ENCODE assay signal across 1 cellular context in the genomic region with DNA sequence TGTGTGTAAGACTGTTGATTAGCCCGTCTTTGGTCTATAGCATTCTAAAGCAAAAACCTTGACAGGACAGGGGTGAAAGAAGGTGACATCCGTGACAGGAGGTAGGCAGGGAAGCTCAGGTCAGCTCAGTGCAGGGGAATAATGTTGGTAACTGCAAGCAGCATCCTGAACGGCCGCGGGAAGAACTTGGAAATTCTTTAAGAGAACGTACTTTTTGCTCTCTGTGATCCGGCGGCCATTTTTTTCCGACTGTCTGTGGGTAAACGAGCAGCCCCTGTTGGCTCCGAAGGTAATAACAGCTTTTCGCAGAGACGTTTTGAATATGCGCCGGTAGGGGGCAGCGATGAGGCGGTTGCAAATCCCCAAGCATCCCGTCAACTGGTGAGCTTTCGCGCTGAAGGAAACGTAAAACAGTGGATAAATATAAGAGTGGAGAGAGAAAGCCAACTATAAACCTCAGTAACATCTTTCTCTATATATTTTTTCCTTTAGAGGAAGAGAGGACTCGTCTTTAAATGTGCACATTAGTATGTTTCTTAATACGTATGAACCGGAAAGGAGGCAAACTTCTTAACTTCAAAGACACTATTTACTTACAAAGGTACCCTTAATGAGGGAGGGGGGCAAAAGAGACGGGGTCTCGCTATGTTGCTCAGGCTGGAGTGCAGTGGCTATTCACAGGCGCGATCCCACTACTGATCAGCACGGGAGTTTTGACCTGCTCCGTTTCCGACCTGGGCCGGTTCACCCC.
A peak's percentile ranks its signal among the peaks of the same experiment; 100 is the strongest.
TF ChIP-seq lines count a peak whose summit lies in the region.

No MANE protein-coding gene starts in this region.

TF ChIP-seq in HepG2, 621 proteins besides CTCF, POLR2A, EP300 and RAD21 (continued from another document and continues in another):
- TF ChIP-seq ZBTB4 (CRISPR knock-in tag; IDR thresholded peaks at IDR 0.05; ENCODE audit: borderline replicate concordance) (no peak), SALL1 (CRISPR knock-in tag; IDR thresholded peaks at IDR 0.05) (no peak), ZNF740 (CRISPR knock-in tag; IDR thresholded peaks at IDR 0.05) (no peak), PHF8 (CRISPR knock-in tag; IDR thresholded peaks at IDR 0.05) (peak; percentile 47; the same call in 1 of the 2 replicates), ZNF235 (CRISPR knock-in tag; IDR thresholded peaks at IDR 0.05; ENCODE audit: borderline replicate concordance) (0 out of 2 replicates have a peak, but pooled peaks have one; percentile 51), KDM2A (CRISPR knock-in tag; IDR thresholded peaks at IDR 0.05; ENCODE audit: borderline replicate concordance, low read depth) (peak; percentile 55; the same call in 1 of the 2 replicates), MYNN (CRISPR knock-in tag; IDR thresholded peaks at IDR 0.05; ENCODE audit: low read depth) (no peak), ZNF710 (CRISPR knock-in tag; IDR thresholded peaks at IDR 0.05; ENCODE audit: borderline replicate concordance) (peak; percentile 6; the same call in 1 of the 2 replicates), SKI (IDR thresholded peaks at IDR 0.05; ENCODE audit: partially characterized antibody) (peak; percentile 11), TAF1 (CRISPR knock-in tag; IDR thresholded peaks at IDR 0.05) (peak; percentile 56; the same call in 1 of the 2 replicates), FOXJ3 (CRISPR knock-in tag; IDR thresholded peaks at IDR 0.05; ENCODE audit: borderline replicate concordance) (0 out of 2 replicates have a peak, but pooled peaks have one; percentile 19), KLF9 (CRISPR knock-in tag; IDR thresholded peaks at IDR 0.05; ENCODE audit: low read depth) (no peak), ZFP1 (CRISPR knock-in tag; IDR thresholded peaks at IDR 0.05) (no peak), STAG1 (CRISPR knock-in tag; IDR thresholded peaks at IDR 0.05) (peak; percentile 59), CREB1 (IDR thresholded peaks at IDR 0.05) (no peak), CREB1 (CRISPR knock-in tag; IDR thresholded peaks at IDR 0.05) (peak; percentile 73), BORCS8-MEF2B (CRISPR knock-in tag; IDR thresholded peaks at IDR 0.05) (0 out of 2 replicates have a peak, but pooled peaks have one; percentile 19), SP2 (CRISPR knock-in tag; IDR thresholded peaks at IDR 0.05) (no peak), ATF1 (CRISPR knock-in tag; IDR thresholded peaks at IDR 0.05) (peak; percentile 69), KDM3A (CRISPR knock-in tag; IDR thresholded peaks at IDR 0.05; ENCODE audit: low read depth) (peak; percentile 22), ZNF12 (CRISPR knock-in tag; IDR thresholded peaks at IDR 0.05) (no peak), ATF4 (CRISPR knock-in tag; IDR thresholded peaks at IDR 0.05) (no peak), PRDM4 (CRISPR knock-in tag; IDR thresholded peaks at IDR 0.05; ENCODE audit: borderline replicate concordance) (no peak), ZBTB8A (CRISPR knock-in tag; IDR thresholded peaks at IDR 0.05; ENCODE audit: borderline replicate concordance, low read depth) (no peak), POLR2G (IDR thresholded peaks at IDR 0.05; ENCODE audit: low read depth, low read length) (peak; percentile 54; the same call in 1 of the 2 replicates), ZNF766 (CRISPR knock-in tag; IDR thresholded peaks at IDR 0.05; ENCODE audit: borderline replicate concordance) (peak; percentile 27; the same call in 1 of the 2 replicates), NCOR1 (IDR thresholded peaks at IDR 0.05; ENCODE audit: borderline replicate concordance, low read length) (peak; percentile 90; the same call in 1 of the 2 replicates), ZSCAN5A (CRISPR knock-in tag; IDR thresholded peaks at IDR 0.05; ENCODE audit: borderline replicate concordance) (no peak; the same call in 1 of the 2 replicates), ZNF788 (CRISPR knock-in tag; IDR thresholded peaks at IDR 0.05; ENCODE audit: borderline replicate concordance) (0 out of 2 replicates have a peak, but pooled peaks have one; percentile 7), HIVEP1 (CRISPR knock-in tag; IDR thresholded peaks at IDR 0.05) (no peak), KDM5B (CRISPR knock-in tag; IDR thresholded peaks at IDR 0.05; ENCODE audit: borderline replicate concordance) (0 out of 2 replicates have a peak, but pooled peaks have one; percentile 38), FOXO1 (CRISPR knock-in tag; IDR thresholded peaks at IDR 0.05) (peak; percentile 11; the same call in 1 of the 2 replicates), CSRNP2 (CRISPR knock-in tag; conservative IDR thresholded peaks at IDR 0.05; ENCODE audit: low read depth) (no peak), YY1 (IDR thresholded peaks at IDR 0.05; ENCODE audit: insufficient read depth, insufficient replicate concordance, low read depth, low read length) (peak; percentile 94)
- TF ChIP-seq, protein P1, sequence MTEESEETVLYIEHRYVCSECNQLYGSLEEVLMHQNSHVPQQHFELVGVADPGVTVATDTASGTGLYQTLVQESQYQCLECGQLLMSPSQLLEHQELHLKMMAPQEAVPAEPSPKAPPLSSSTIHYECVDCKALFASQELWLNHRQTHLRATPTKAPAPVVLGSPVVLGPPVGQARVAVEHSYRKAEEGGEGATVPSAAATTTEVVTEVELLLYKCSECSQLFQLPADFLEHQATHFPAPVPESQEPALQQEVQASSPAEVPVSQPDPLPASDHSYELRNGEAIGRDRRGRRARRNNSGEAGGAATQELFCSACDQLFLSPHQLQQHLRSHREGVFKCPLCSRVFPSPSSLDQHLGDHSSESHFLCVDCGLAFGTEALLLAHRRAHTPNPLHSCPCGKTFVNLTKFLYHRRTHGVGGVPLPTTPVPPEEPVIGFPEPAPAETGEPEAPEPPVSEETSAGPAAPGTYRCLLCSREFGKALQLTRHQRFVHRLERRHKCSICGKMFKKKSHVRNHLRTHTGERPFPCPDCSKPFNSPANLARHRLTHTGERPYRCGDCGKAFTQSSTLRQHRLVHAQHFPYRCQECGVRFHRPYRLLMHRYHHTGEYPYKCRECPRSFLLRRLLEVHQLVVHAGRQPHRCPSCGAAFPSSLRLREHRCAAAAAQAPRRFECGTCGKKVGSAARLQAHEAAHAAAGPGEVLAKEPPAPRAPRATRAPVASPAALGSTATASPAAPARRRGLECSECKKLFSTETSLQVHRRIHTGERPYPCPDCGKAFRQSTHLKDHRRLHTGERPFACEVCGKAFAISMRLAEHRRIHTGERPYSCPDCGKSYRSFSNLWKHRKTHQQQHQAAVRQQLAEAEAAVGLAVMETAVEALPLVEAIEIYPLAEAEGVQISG (CRISPR knock-in tag; IDR thresholded peaks at IDR 0.05): peak; percentile 32; the same call in 1 of the 2 replicates
- TF ChIP-seq, protein P2, sequence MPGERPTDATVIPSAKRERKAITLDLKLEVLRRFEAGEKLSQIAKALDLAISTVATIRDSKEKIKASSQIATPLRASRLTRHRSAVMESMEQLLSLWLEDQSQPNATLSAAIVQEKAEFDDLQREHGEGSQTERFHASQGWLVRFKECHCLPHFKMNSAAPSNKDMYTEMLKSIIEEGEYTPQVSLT (CRISPR knock-in tag; IDR thresholded peaks at IDR 0.05; ENCODE audit: borderline replicate concordance, low read depth): no peak
- TF ChIP-seq, protein P3, sequence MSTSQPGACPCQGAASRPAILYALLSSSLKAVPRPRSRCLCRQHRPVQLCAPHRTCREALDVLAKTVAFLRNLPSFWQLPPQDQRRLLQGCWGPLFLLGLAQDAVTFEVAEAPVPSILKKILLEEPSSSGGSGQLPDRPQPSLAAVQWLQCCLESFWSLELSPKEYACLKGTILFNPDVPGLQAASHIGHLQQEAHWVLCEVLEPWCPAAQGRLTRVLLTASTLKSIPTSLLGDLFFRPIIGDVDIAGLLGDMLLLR (CRISPR knock-in tag; IDR thresholded peaks at IDR 0.05): no peak
- TF ChIP-seq, protein P4, sequence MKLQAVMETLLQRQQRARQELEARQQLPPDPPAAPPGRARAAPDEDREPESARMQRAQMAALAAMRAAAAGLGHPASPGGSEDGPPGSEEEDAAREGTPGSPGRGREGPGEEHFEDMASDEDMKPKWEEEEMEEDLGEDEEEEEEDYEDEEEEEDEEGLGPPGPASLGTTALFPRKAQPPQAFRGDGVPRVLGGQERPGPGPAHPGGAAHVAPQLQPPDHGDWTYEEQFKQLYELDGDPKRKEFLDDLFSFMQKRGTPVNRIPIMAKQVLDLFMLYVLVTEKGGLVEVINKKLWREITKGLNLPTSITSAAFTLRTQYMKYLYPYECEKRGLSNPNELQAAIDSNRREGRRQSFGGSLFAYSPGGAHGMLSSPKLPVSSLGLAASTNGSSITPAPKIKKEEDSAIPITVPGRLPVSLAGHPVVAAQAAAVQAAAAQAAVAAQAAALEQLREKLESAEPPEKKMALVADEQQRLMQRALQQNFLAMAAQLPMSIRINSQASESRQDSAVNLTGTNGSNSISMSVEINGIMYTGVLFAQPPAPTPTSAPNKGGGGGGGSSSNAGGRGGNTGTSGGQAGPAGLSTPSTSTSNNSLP (IDR thresholded peaks at IDR 0.05; ENCODE audit: low read depth, low read length): no peak
